ENCODE assay signal across 18 cellular contexts in the genomic region with DNA sequence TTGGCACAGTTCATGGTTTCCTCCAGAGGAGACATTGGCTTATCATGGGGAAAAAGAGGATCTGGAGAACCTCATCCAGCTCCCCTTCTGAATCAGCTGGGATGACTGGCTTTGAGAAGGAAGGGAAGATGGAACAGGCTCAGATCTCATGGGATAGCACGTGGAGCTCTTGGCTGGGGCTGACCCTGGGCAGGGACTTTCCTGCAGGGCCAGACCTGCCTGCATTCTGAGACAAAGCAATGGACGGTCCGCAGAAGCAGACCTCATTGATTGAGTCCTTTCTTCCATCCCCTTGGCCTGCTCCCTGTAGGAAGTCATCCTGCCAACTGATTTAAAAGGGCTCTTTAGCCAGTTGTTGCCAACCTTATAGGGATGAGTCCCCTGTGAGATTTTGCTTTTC. TPM values are rescaled to one million over a fixed set of nuclear protein-coding genes. Genes with fewer than 3 reads are reported as not detected.
DNase-seq lines count a peak whose midpoint lies in the region; ATAC-seq and TF ChIP-seq lines count a peak whose summit lies in the region.
"Had no signal": no experiment of that assay in that cellular context is flagged by ENCODE, and none has a peak within 500 bp of the region (broad histone marks: within the 10 kb centered on the region; RNA-seq: fewer than 3 reads in every experiment).

No MANE protein-coding gene starts in this region.

- H2BK12ac ChIP-seq in neuronal stem cell (ENCODE audit: low read length), result no peak overlapping the region

- H3K9ac ChIP-seq in neuronal stem cell (ENCODE audit: low read depth, low read length, poor library complexity), result no peak overlapping the region
- H3K9ac ChIP-seq: BLaER1, GM23248 had no signal

- no peak overlapping the region for H3K4me3 Mint-ChIP-seq in activated CD4-positive, alpha-beta memory T cell treated with anti-CD3 and anti-CD28 coated beads, Interleukin-2, amount 10 ng/mL, durations not matched to agents 7 days and 5 days
- H3K4me3 Mint-ChIP-seq: CD8-positive, alpha-beta T cell had no signal

- no peak overlapping the region for H4K8ac ChIP-seq in neuronal stem cell (ENCODE audit: low read depth, low read length)

- H2BK120ac ChIP-seq in neuronal stem cell (ENCODE audit: low read depth, low read length), result no peak overlapping the region

- no peak for TF ChIP-seq EP300 in esophagus muscularis mucosa (IDR thresholded peaks at IDR 0.05)

- CTCF ChIA-PET in activated CD4-positive, alpha-beta memory T cell treated with anti-CD3 and anti-CD28 coated beads, Interleukin-2, amount 10 ng/mL, durations not matched to agents 7 days and 5 days (lab: Charles Lee), result no interaction called here

- no peak overlapping the region for H2AK5ac ChIP-seq in neuronal stem cell (ENCODE audit: low read depth, low read length)

- no peak overlapping the region for H3K23ac ChIP-seq in neuronal stem cell (ENCODE audit: low read depth, low read length, poor library complexity)

- DNase-seq in Right ventricle myocardium superior, result peak; percentile 32
- DNase-seq in left cardiac atrium, result no peak
- DNase-seq in esophagus muscularis mucosa (ENCODE audit: extremely low spot score), result no peak
- DNase-seq in neuronal stem cell (ENCODE audit: low spot score), result no peak
- DNase-seq in thoracic aorta (ENCODE audit: low spot score), result no peak
- DNase-seq in nucleus accumbens (lab: John Stamatoyannopoulos, UW), result no peak
- no peak for DNase-seq in activated CD4-positive, alpha-beta memory T cell treated with anti-CD3 and anti-CD28 coated beads, Interleukin-2, amount 10 ng/mL, durations not matched to agents 7 days and 5 days
- DNase-seq: CD8-positive, alpha-beta T cell; DND-41; GM23248; NCI-H1105 treated with DMSO at 0.1 percent for 48 hours; NCI-H187; NCI-H345; NCI-H526 treated with DMSO at 0.1 percent for 48 hours had no signal

- no peaks in the 10 kb centered on the region for H3K9me3 Mint-ChIP-seq in activated CD4-positive, alpha-beta memory T cell treated with anti-CD3 and anti-CD28 coated beads, Interleukin-2, amount 10 ng/mL, durations not matched to agents 7 days and 5 days
- H3K9me3 Mint-ChIP-seq: CD8-positive, alpha-beta T cell had no signal

- H3K79me1 ChIP-seq in neuronal stem cell (ENCODE audit: low read depth, low read length), result peaks cover 4% of the 10 kb centered on the region

- intact Hi-C loops in Right ventricle myocardium superior (cut with DNase I) (no loop called here), left cardiac atrium (cut with DNase I) (no loop called here), esophagus muscularis mucosa (cut with DNase I) (no loop called here)

- no peak overlapping the region for H3K4me2 ChIP-seq in neuronal stem cell (ENCODE audit: insufficient read depth, low read length, poor library complexity, severe bottlenecking)
- H3K4me2 ChIP-seq: BLaER1 had no signal

- POLR2A ChIA-PET in activated CD4-positive, alpha-beta memory T cell treated with anti-CD3 and anti-CD28 coated beads, Interleukin-2, amount 10 ng/mL, durations not matched to agents 7 days and 5 days (lab: Charles Lee), result no interaction called here

- no peak overlapping the region for H4K91ac ChIP-seq in neuronal stem cell (ENCODE audit: low read depth, low read length, poor library complexity)

- H3K27ac ChIP-seq in esophagus muscularis mucosa (replicated peaks in 1 of 4) (peak overlapping the region in 3 of 4 donors; percentile 24 to 39 (median 38)), neuronal stem cell (replicated peaks; ENCODE audit: low read length) (no peak overlapping the region), thoracic aorta (peak overlapping the region; percentile 34 to 40)
- H3K27ac ChIP-seq: BLaER1, GM23248 had no signal

- H3K4me3 ChIP-seq in esophagus muscularis mucosa (no peak overlapping the region), neuronal stem cell (ENCODE audit: low read length in 2 of 2) (no peak overlapping the region), thoracic aorta (no peak overlapping the region)
- H3K4me3 ChIP-seq: BLaER1, GM12878, GM23248 had no signal

- H3K27ac Mint-ChIP-seq in activated CD4-positive, alpha-beta memory T cell treated with anti-CD3 and anti-CD28 coated beads, Interleukin-2, amount 10 ng/mL, durations not matched to agents 7 days and 5 days, result no peak overlapping the region
- H3K27ac Mint-ChIP-seq: CD8-positive, alpha-beta T cell had no signal

- H3K36me3 Mint-ChIP-seq in activated CD4-positive, alpha-beta memory T cell treated with anti-CD3 and anti-CD28 coated beads, Interleukin-2, amount 10 ng/mL, durations not matched to agents 7 days and 5 days (ENCODE audit: low read depth), result peaks cover 57% of the 10 kb centered on the region

- H3K27me3 Mint-ChIP-seq in activated CD4-positive, alpha-beta memory T cell treated with anti-CD3 and anti-CD28 coated beads, Interleukin-2, amount 10 ng/mL, durations not matched to agents 7 days and 5 days, result no peaks in the 10 kb centered on the region

- H3K4ac ChIP-seq in neuronal stem cell (ENCODE audit: low read length), result no peak overlapping the region

- ATAC-seq in Right ventricle myocardium superior (ENCODE audit: poor library complexity), result no peak
- no peak for ATAC-seq in left cardiac atrium
- ATAC-seq in thoracic aorta (ENCODE audit: insufficient number of reproducible peaks, low FRiP score, low read depth), result no peak
- no peak for ATAC-seq in HG03139 (IDR thresholded peaks at IDR 0.05; ENCODE audit: unreplicated experiment)
- ATAC-seq: CD8-positive, alpha-beta T cell; GM12878; HCT116 had no signal

- H2AFZ ChIP-seq in neuronal stem cell (ENCODE audit: low read length), result no peak overlapping the region
- H2AFZ ChIP-seq: GM23248 had no signal

- peaks cover 53 to 67% (median 55%) of the 10 kb centered on the region in 4 donors for H3K4me1 ChIP-seq in esophagus muscularis mucosa
- H3K4me1 ChIP-seq in neuronal stem cell (ENCODE audit: control insufficient read depth in 2 of 2, insufficient read depth in 1 of 2, low read depth in 1 of 2, low read length in 2 of 2), result peaks cover under 1 to 14% of the 10 kb centered on the region in 2 donors
- H3K4me1 ChIP-seq in thoracic aorta (ENCODE audit: control insufficient read depth in 1 of 2, low read depth in 2 of 2), result peaks cover 36 to 74% of the 10 kb centered on the region in 2 donors

- no peak for TF ChIP-seq POLR2A in esophagus muscularis mucosa (IDR thresholded peaks at IDR 0.05; ENCODE audit: low read depth)

- 41% methylated on average over 3 of the region's 3 CpGs for WGBS in esophagus muscularis mucosa
- no CpG with 5 or more reads among the region's 3 CpGs for WGBS in neuronal stem cell (ENCODE audit: extremely low coverage in 2 of 2, insufficient read length in 2 of 2, insufficient replicate concordance in 1 of 2), 2 donors

- peak overlapping the region; percentile 10 for H2BK5ac ChIP-seq in neuronal stem cell (ENCODE audit: low read length)

- no peak overlapping the region for H2BK15ac ChIP-seq in neuronal stem cell (ENCODE audit: low read length)

- no peak overlapping the region for H3K14ac ChIP-seq in neuronal stem cell (ENCODE audit: low read length)

- H3K9me3 ChIP-seq in esophagus muscularis mucosa (no peaks in the 10 kb centered on the region), neuronal stem cell (replicated peaks in 1 of 2; ENCODE audit: control insufficient read depth in 2 of 2, insufficient read depth in 1 of 2, low read depth in 1 of 2, low read length in 2 of 2) (no peaks in the 10 kb centered on the region), thoracic aorta (no peaks in the 10 kb centered on the region)
- H3K9me3 ChIP-seq: BLaER1 had no signal

- TF ChIP-seq CTCF in esophagus muscularis mucosa (IDR thresholded peaks at IDR 0.05) (no peak), thoracic aorta (IDR thresholded peaks at IDR 0.05) (no peak)

- peaks cover 28 to 85% (median 75%) of the 10 kb centered on the region in 4 donors for H3K36me3 ChIP-seq in esophagus muscularis mucosa
- H3K36me3 ChIP-seq in neuronal stem cell (replicated peaks in 1 of 2; ENCODE audit: control insufficient read depth in 2 of 2, insufficient read depth in 2 of 2, low read length in 2 of 2), result peaks cover 66 to 83% of the 10 kb centered on the region in 2 donors
- H3K36me3 ChIP-seq in thoracic aorta, result peaks cover 47% of the 10 kb centered on the region

- H3K18ac ChIP-seq in neuronal stem cell (ENCODE audit: low read length), result no peak overlapping the region

- H3K27me3 ChIP-seq in esophagus muscularis mucosa (no peaks in the 10 kb centered on the region), neuronal stem cell (ENCODE audit: control insufficient read depth in 3 of 3, insufficient read depth in 3 of 3, low read depth in 1 of 3, low read length in 3 of 3) (no peaks in the 10 kb centered on the region), thoracic aorta (replicated peaks; ENCODE audit: insufficient read depth) (no peaks in the 10 kb centered on the region)
- H3K27me3 ChIP-seq: BLaER1 had no signal

- H3K4me1 Mint-ChIP-seq in activated CD4-positive, alpha-beta memory T cell treated with anti-CD3 and anti-CD28 coated beads, Interleukin-2, amount 10 ng/mL, durations not matched to agents 7 days and 5 days, result no peaks in the 10 kb centered on the region

RNA-seq across cellular contexts. Expression of gene PLCD3, which starts 26.2 kb away (rescaled TPM):
- total RNA-seq in Right ventricle myocardium superior (201 TPM), left cardiac atrium (100 to 1,000 TPM in 1 of 2 donors, 10 to 100 TPM in 1; 92.1 to 132 TPM), esophagus muscularis mucosa (100 to 1,000 TPM in 2 of 4 donors, 10 to 100 TPM in 2; 49.4 to 154 (median 106) TPM), thoracic aorta (100 to 1,000 TPM in 1 of 2 donors, 10 to 100 TPM in 1; 79.3 to 116 TPM)
- 19.5 TPM for polyA plus RNA-seq in neuronal stem cell (2013, experiment 1 of 2)
- 17.6 TPM for polyA plus RNA-seq in neuronal stem cell (2013, experiment 2 of 2)
- total RNA-seq in activated CD4-positive, alpha-beta memory T cell treated with anti-CD3 and anti-CD28 coated beads, Interleukin-2, amount 10 ng/mL, durations not matched to agents 7 days and 5 days, result 1 to 10 TPM; 2.7 to 3.1 TPM

RNA-seq across cellular contexts. Expression of gene ACBD4, which starts 29.4 kb away (rescaled TPM):
- total RNA-seq in Right ventricle myocardium superior, result 8.0 TPM
- 1 to 10 TPM; 8.4 to 8.7 TPM for total RNA-seq in left cardiac atrium
- 10 to 100 TPM; 20.9 to 34.8 (median 23.5) TPM for total RNA-seq in esophagus muscularis mucosa
- 7.8 TPM for polyA plus RNA-seq in neuronal stem cell (2013, experiment 1 of 2)
- 8.0 TPM for polyA plus RNA-seq in neuronal stem cell (2013, experiment 2 of 2)
- total RNA-seq in thoracic aorta, result 10 to 100 TPM; 21.5 to 27.9 TPM
- 10 to 100 TPM; 15.0 to 17.8 TPM for total RNA-seq in activated CD4-positive, alpha-beta memory T cell treated with anti-CD3 and anti-CD28 coated beads, Interleukin-2, amount 10 ng/mL, durations not matched to agents 7 days and 5 days

RNA-seq across cellular contexts. Expression of gene HEXIM1, which starts 42.2 kb away (rescaled TPM):
- total RNA-seq in Right ventricle myocardium superior, result 31.2 TPM
- total RNA-seq in left cardiac atrium, result 10 to 100 TPM; 27.8 to 31.7 TPM
- total RNA-seq in esophagus muscularis mucosa, result 10 to 100 TPM; 32.1 to 58.2 (median 45.3) TPM
- polyA plus RNA-seq in neuronal stem cell (2013, experiment 1 of 2), result 21.6 TPM
- polyA plus RNA-seq in neuronal stem cell (2013, experiment 2 of 2), result 22.5 TPM
- total RNA-seq in thoracic aorta, result 10 to 100 TPM; 34.9 to 89.1 TPM
- 10 to 100 TPM; 35.0 to 35.8 TPM for total RNA-seq in activated CD4-positive, alpha-beta memory T cell treated with anti-CD3 and anti-CD28 coated beads, Interleukin-2, amount 10 ng/mL, durations not matched to agents 7 days and 5 days

RNA-seq across cellular contexts. Expression of gene NMT1, which starts 45.0 kb away (rescaled TPM):
- total RNA-seq in Right ventricle myocardium superior (84.5 TPM), left cardiac atrium (10 to 100 TPM; 66.6 to 92.4 TPM), esophagus muscularis mucosa (10 to 100 TPM; 58.5 to 79.3 (median 65.1) TPM), thoracic aorta (10 to 100 TPM; 53.1 to 64.8 TPM)
- 99.1 TPM for polyA plus RNA-seq in neuronal stem cell (2013, experiment 1 of 2)
- polyA plus RNA-seq in neuronal stem cell (2013, experiment 2 of 2), result 95.0 TPM
- 100 to 1,000 TPM; 114 TPM for total RNA-seq in activated CD4-positive, alpha-beta memory T cell treated with anti-CD3 and anti-CD28 coated beads, Interleukin-2, amount 10 ng/mL, durations not matched to agents 7 days and 5 days

RNA-seq across cellular contexts. Expression of gene DCAKD, which starts 54.7 kb away (rescaled TPM):
- total RNA-seq in Right ventricle myocardium superior (25.3 TPM), left cardiac atrium (10 to 100 TPM; 30.9 to 33.2 TPM), esophagus muscularis mucosa (10 to 100 TPM; 50.3 to 68.8 (median 57.9) TPM), thoracic aorta (10 to 100 TPM; 34.6 to 56.5 TPM)
- polyA plus RNA-seq in neuronal stem cell (2013, experiment 1 of 2), result 46.9 TPM
- polyA plus RNA-seq in neuronal stem cell (2013, experiment 2 of 2), result 45.0 TPM
- total RNA-seq in activated CD4-positive, alpha-beta memory T cell treated with anti-CD3 and anti-CD28 coated beads, Interleukin-2, amount 10 ng/mL, durations not matched to agents 7 days and 5 days, result 10 to 100 TPM; 25.9 to 26.2 TPM

Comparison
In these comparisons a context has a peak if more than half of its experiments do, and no peak if none do; other contexts are left out.
1. RNA of gene PLCD3, which starts 26.2 kb away (total RNA-seq): 201 TPM in Right ventricle myocardium superior (single experiment), 49.4 to 154 TPM in esophagus muscularis mucosa, 92.1 to 132 TPM in left cardiac atrium and 79.3 to 116 TPM in thoracic aorta; 2.7 to 3.1 TPM in activated CD4-positive, alpha-beta memory T cell treated with anti-CD3 and anti-CD28 coated beads, Interleukin-2, amount 10 ng/mL, durations not matched to agents 7 days and 5 days; every median in the first group is over 10 times any median in the second.